Comparison of ENCODE assay signal across 19 cellular contexts in the genomic region with DNA sequence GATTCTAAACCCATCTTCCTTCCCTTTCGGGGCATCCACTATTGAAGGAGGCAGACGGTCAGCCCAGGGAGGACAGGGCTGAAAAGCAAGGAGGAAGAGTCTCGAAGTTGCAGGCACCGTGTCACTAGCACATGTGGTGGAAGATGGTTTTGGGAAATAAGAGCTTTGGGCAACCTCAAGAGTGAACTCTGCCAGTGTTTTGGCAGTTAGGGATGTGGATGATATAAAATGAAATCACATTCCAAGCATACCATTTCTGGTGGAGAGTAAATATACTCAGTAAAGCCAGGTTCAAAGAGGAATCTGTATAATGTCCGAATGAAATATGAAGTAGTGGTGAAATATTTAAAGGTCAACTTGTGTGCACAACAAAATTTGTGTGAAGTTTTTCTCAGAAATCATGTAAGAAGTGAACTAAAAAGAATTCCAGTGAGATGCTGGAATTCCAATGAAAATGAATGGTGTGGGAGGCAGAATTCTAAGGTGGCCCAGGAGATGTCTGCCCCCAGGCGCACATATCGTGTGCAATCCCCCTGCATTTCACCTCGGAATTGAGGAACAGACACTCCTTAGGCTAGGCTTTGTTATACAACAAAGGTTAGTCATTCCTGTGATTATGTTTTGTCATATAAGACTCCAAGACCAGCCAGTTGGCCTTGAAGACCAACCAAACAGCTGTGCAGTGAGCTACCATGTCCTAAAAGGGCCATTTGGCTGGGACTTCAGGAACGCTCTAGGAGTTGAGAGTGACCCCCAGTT.
DNase-seq lines count a peak whose midpoint lies in the region; ATAC-seq and TF ChIP-seq lines count a peak whose summit lies in the region.
"Had no signal": no experiment of that assay in that cellular context is flagged by ENCODE, and none has a peak within 500 bp of the region (broad histone marks: within the 10 kb centered on the region; RNA-seq: fewer than 3 reads in every experiment).

No MANE protein-coding gene starts in this region.

- no peak overlapping the region for H3K27ac Mint-ChIP-seq in MCF 10A (ENCODE audit: low read depth, unreplicated experiment)
- H3K27ac Mint-ChIP-seq: activated T-cell treated with anti-CD3 and anti-CD28 coated beads, Interleukin-2, amount 50 U/mL, for 72 hours; natural killer cell; type B pancreatic cell had no signal

- POLR2A ChIA-PET in MCF 10A (lab: Yijun Ruan, JAX), result interaction anchor here (0.8 kb wide), 1 partner anchor 554 kb away, joined by 3 read pairs; no protein-coding TSS in a partner anchor

- no peaks in the 10 kb centered on the region for H3K9me3 ChIP-seq in breast epithelium
- H3K9me3 ChIP-seq: adrenal gland had no signal

- H3K4me1 ChIP-seq in breast epithelium, result no peaks in the 10 kb centered on the region
- H3K4me1 ChIP-seq: adrenal gland had no signal

- H3K36me3 Mint-ChIP-seq in MCF 10A (ENCODE audit: insufficient read depth, unreplicated experiment), result no peaks in the 10 kb centered on the region
- H3K36me3 Mint-ChIP-seq: natural killer cell, type B pancreatic cell had no signal

- H3K27ac ChIP-seq in breast epithelium, result no peak overlapping the region
- H3K27ac ChIP-seq: adrenal gland, coronary artery had no signal

- H3K4me3 Mint-ChIP-seq in MCF 10A (ENCODE audit: unreplicated experiment), result no peak overlapping the region
- H3K4me3 Mint-ChIP-seq: activated T-cell treated with anti-CD3 and anti-CD28 coated beads, Interleukin-2, amount 50 U/mL, for 72 hours; natural killer cell; type B pancreatic cell had no signal

- peaks cover 8% of the 10 kb centered on the region for H3K4me1 Mint-ChIP-seq in MCF 10A (ENCODE audit: insufficient read depth, unreplicated experiment)
- H3K4me1 Mint-ChIP-seq: natural killer cell had no signal

- H3K27me3 Mint-ChIP-seq in MCF 10A (ENCODE audit: insufficient read depth, unreplicated experiment), result no peaks in the 10 kb centered on the region

- TF ChIP-seq POLR2A in breast epithelium (IDR thresholded peaks at IDR 0.05), result no peak

- no peaks in the 10 kb centered on the region for H3K36me3 ChIP-seq in breast epithelium
- H3K36me3 ChIP-seq: adrenal gland had no signal

- no peaks in the 10 kb centered on the region for H3K27me3 ChIP-seq in breast epithelium
- H3K27me3 ChIP-seq: adrenal gland had no signal

- BruUV-seq in MCF 10A (replicated peaks; lab: Mats Ljungman, UMichigan), result no TSS peak

- peak; percentile 16 for DNase-seq in MCF 10A (ENCODE audit: unreplicated experiment)
- no peak for DNase-seq in breast epithelium (ENCODE audit: low spot score in 2 of 2)
- peak; percentile 35 for DNase-seq in iris pigment epithelial cell (ENCODE audit: low read depth)
- DNase-seq in kidney tubule cell (ENCODE audit: low spot score), result no peak
- no peak for DNase-seq in germinal center (ENCODE audit: low spot score)
- DNase-seq in T-helper 2 cell, result no peak
- DNase-seq: activated T-cell treated with anti-CD3 and anti-CD28 coated beads, Interleukin-2, amount 50 U/mL, for 72 hours; adrenal gland; Calu3; erythroblast; hippocampal formation; natural killer cell; NCI-H187; SHP77; stimulated activated CD4-positive, alpha-beta T cell treated with anti-CD3 and anti-CD28 coated beads, Interleukin-4, amount 100 ng/mL, for 24 hours had no signal

- TF ChIP-seq CTCF in MCF 10A (IDR thresholded peaks at IDR 0.05; ENCODE audit: unreplicated experiment), result no peak
- no peak for TF ChIP-seq CTCF in breast epithelium (IDR thresholded peaks at IDR 0.05)

- H3K4me3 ChIP-seq in breast epithelium, result no peak overlapping the region
- H3K4me3 ChIP-seq: adrenal gland, coronary artery had no signal

- CTCF ChIA-PET in MCF 10A (lab: Yijun Ruan, JAX), result interaction anchor here (1.2 to 1.4 kb wide), 4 partner anchors 8 to 554 kb away, joined by 3 to 8 read pairs (median 5); no protein-coding TSS in a partner anchor

- no peaks in the 10 kb centered on the region for H3K9me3 Mint-ChIP-seq in MCF 10A (ENCODE audit: unreplicated experiment)
- H3K9me3 Mint-ChIP-seq: activated T-cell treated with anti-CD3 and anti-CD28 coated beads, Interleukin-2, amount 50 U/mL, for 72 hours; natural killer cell had no signal

- ATAC-seq in SK-N-SH treated with all-trans-retinoic acid at 6 μM for 48 hours (peak; percentile 80), GM19023 (IDR thresholded peaks at IDR 0.05; ENCODE audit: unreplicated experiment) (no peak)
- ATAC-seq: activated T-cell treated with anti-CD3 and anti-CD28 coated beads, Interleukin-2, amount 50 U/mL, for 72 hours; natural killer cell had no signal

- intact Hi-C loops in MCF 10A (cut with micrococcal nuclease) (no loop called here), breast epithelium (cut with DNase I; ENCODE audit: low total_unique reads) (no loop called here)

TF ChIP-seq in SK-N-SH treated with all-trans-retinoic acid at 6 μM for 48 hours, 23 proteins besides CTCF, POLR2A, EP300 and RAD21:
- TF ChIP-seq ZNF565 (CRISPR knock-in tag; conservative IDR thresholded peaks at IDR 0.05; ENCODE audit: low read depth) (no peak), ISL1 (CRISPR knock-in tag; IDR thresholded peaks at IDR 0.05) (peak; percentile 85), ZFP3 (CRISPR knock-in tag; IDR thresholded peaks at IDR 0.05) (0 out of 2 replicates have a peak, but pooled peaks have one; percentile 21), SNAI2 (CRISPR knock-in tag; IDR thresholded peaks at IDR 0.05) (no peak), CSDC2 (CRISPR knock-in tag; IDR thresholded peaks at IDR 0.05) (no peak)

Comparison
In these comparisons a context has a peak if more than half of its experiments do, and no peak if none do; other contexts are left out.
1. DNase-seq: peak in MCF 10A (single experiment) and iris pigment epithelial cell (single experiment); none in breast epithelium (0 of 2), kidney tubule cell (single experiment), germinal center (single experiment) and T-helper 2 cell (0 of 5).